9 cellular contexts compared by ENCODE assay signal in the genomic region with DNA sequence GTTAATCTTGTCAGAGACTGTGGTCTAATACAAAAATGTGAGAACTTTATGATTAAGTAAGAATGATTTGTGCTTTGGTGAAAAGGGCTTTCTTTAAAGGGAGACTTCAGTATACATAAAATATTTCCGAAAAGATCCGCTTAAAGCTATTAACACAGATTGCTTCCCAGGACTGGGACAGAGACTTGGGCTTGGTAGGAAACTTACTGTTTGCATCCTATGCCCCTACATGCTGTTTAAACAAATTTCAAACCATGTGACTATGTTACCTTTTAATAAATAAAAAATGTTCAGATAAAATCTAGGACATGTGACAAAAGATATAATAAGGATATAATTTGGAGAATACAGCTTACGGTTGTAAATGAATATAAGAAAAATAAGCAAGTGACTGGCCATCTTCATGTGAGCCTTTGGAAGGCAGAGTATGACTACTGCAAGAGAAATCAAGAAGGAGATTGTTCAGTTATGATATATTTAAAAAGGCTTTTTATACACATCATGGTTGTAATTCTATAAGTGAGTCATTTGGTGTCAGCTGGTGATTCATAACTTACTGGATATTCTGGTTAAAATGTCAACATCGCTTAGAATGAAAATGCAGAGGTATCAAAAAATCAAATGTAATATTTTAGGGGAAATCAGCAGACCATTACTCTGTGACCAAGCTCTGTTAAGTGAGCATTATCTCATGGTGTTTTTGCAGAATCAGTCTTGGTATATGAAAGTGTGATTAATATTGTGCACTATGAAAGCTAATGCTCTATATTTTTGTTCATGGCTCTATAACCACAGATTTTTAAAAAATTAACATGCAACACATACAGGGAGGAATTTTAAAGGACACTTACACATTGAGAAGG.
DNase-seq lines count a peak whose midpoint lies in the region; ATAC-seq, FAIRE-seq and TF ChIP-seq lines count a peak whose summit lies in the region.
"Had no signal": no experiment of that assay in that cellular context is flagged by ENCODE, and none has a peak within 500 bp of the region (broad histone marks: within the 10 kb centered on the region; RNA-seq: fewer than 3 reads in every experiment).

No MANE protein-coding gene starts in this region.

- ATAC-seq in left colon (peak; percentile 58), GM21619 (IDR thresholded peaks at IDR 0.05; ENCODE audit: unreplicated experiment) (no peak), HG02870 (IDR thresholded peaks at IDR 0.05; ENCODE audit: unreplicated experiment) (no peak)

- H3K27me3 ChIP-seq in bronchial epithelial cell (ENCODE audit: control insufficient read depth, insufficient read depth, low read length): no peaks in the 10 kb centered on the region

- DNase-seq in Caki2 (ENCODE audit: low read depth): peak; percentile 20
- DNase-seq in LoVo (ENCODE audit: low spot score): peak; percentile 15
- peak; percentile 93 for DNase-seq in bronchial epithelial cell (ENCODE audit: low read depth)
- DNase-seq in left colon: no peak
- no peak for DNase-seq in NCI-H2107 (lab: John Stamatoyannopoulos, UW)
- no peak for DNase-seq in NAMALWA (ENCODE audit: low spot score)
- DNase-seq: activated CD8-positive, alpha-beta memory T cell treated with anti-CD3 and anti-CD28 coated beads for 24 hours had no signal

- no peaks in the 10 kb centered on the region for H3K36me3 ChIP-seq in bronchial epithelial cell (ENCODE audit: control insufficient read depth, insufficient read depth, low read length)

- FAIRE-seq in bronchial epithelial cell (lab: Jason Lieb, UNC): no peak

- TF ChIP-seq CTCF in bronchial epithelial cell (IDR thresholded peaks at IDR 0.05; ENCODE audit: insufficient read depth, low read length, severe bottlenecking): no peak

- in situ Hi-C loops in Caki2 (cut with HindIII; ENCODE audit: low pct_unique_long_range_greater_than_20kb, low sequenced_read_pairs): no loop called here

- H3K4me3 ChIP-seq in bronchial epithelial cell (ENCODE audit: low read depth, low read length): no peak overlapping the region

- intact Hi-C loops in left colon (cut with DNase I, micrococcal nuclease): no loop called here

Comparison
In these comparisons a context has a peak if more than half of its experiments do, and no peak if none do; other contexts are left out.
1. DNase-seq: peak in Caki2 (single experiment), LoVo (single experiment) and bronchial epithelial cell (single experiment); none in left colon (0 of 2), NCI-H2107 (single experiment) and NAMALWA (single experiment).